Comparison of ENCODE assay signal across 15 cellular contexts in the genomic region with DNA sequence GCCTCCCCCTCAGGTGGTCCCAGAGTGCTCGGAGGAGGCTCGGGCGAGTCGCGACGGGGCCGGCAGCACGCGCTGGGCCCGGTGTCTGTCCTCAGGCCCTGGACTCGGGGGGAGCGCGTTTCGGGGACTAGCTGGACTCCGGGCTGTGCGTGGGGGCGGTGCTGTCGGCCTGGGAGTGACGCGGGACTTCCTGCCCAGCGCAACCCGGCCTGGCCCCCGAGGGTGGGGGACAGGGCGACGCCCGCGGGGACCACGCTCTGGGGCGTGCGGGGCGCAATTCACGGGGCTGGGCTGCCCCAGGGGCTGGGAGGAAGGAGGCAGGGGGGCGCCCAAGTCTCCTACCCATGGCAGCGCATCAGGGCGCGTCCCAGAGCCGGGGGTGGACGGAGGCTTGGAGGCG. TPM values are rescaled to one million over a fixed set of nuclear protein-coding genes. Genes with fewer than 3 reads are reported as not detected.
A peak's percentile ranks its signal among the peaks of the same experiment; 100 is the strongest.
DNase-seq lines count a peak whose midpoint lies in the region; ATAC-seq and TF ChIP-seq lines count a peak whose summit lies in the region.
"Had no signal": no experiment of that assay in that cellular context is flagged by ENCODE, and none has a peak within 500 bp of the region (broad histone marks: within the 10 kb centered on the region; RNA-seq: fewer than 3 reads in every experiment).

No MANE protein-coding gene starts in this region.

- ATAC-seq in naive B cell (ENCODE audit: low read depth in 2 of 2): peak; percentile 1 to 10
- no peak for ATAC-seq in HG02840 (IDR thresholded peaks at IDR 0.05; ENCODE audit: low FRiP score, unreplicated experiment)
- ATAC-seq in HG02884 (IDR thresholded peaks at IDR 0.05; ENCODE audit: unreplicated experiment): no peak
- ATAC-seq: Panc1 had no signal

- TF ChIP-seq CTCF in CD14-positive monocyte (IDR thresholded peaks at IDR 0.05): no peak

- H3K4me3 Mint-ChIP-seq in CD14-positive monocyte (peak overlapping the region; percentile 76 to 86), naive B cell (peak overlapping the region; percentile 56 to 83 (median 79))

- H3K36me3 Mint-ChIP-seq in CD14-positive monocyte (peaks cover 9 to 20% of the 10 kb centered on the region in 2 donors), naive B cell (no peaks in the 10 kb centered on the region)

- TF ChIP-seq POLR2A in erythroblast (IDR thresholded peaks at IDR 0.05; ENCODE audit: low read length): no peak

- H3K27me3 Mint-ChIP-seq in CD14-positive monocyte (ENCODE audit: low read depth in 3 of 3): peaks cover 40 to 75% (median 55%) of the 10 kb centered on the region in 3 donors
- peaks cover 12 to 47% (median 21%) of the 10 kb centered on the region in 3 donors for H3K27me3 Mint-ChIP-seq in naive B cell

- in situ Hi-C loops in G401 (cut with HindIII; ENCODE audit: low sequenced_read_pairs): no loop called here

- no peaks in the 10 kb centered on the region for H3K9me3 ChIP-seq in HUES6 (ENCODE audit: control insufficient read depth, insufficient read depth, low read depth, low read length)

- no peak overlapping the region for H3K27ac ChIP-seq in HUES6 (ENCODE audit: low read depth, low read length)
- H3K27ac ChIP-seq: brain microvascular endothelial cell, epithelial cell of prostate, GM23248, KMS-11 had no signal

- peaks cover 24% of the 10 kb centered on the region for H3K4me1 Mint-ChIP-seq in CD14-positive monocyte
- peaks cover 15 to 40% (median 20%) of the 10 kb centered on the region in 3 donors for H3K4me1 Mint-ChIP-seq in naive B cell

- peak overlapping the region; percentile 74 for H3K4me3 ChIP-seq in HUES6 (ENCODE audit: low read depth, low read length)
- H3K4me3 ChIP-seq: GM23248 had no signal

- peaks cover 41% of the 10 kb centered on the region for H3K4me1 ChIP-seq in HUES6 (ENCODE audit: control insufficient read depth, insufficient read depth, low read length)

- H3K36me3 ChIP-seq in HUES6 (ENCODE audit: control insufficient read depth, insufficient read depth, low read length): no peaks in the 10 kb centered on the region
- H3K36me3 ChIP-seq: brain microvascular endothelial cell had no signal

- H3K9me3 Mint-ChIP-seq in CD14-positive monocyte (peaks cover 2 to 17% (median 12%) of the 10 kb centered on the region in 7 donors), naive B cell (no peaks in the 10 kb centered on the region)

- DNase-seq in CD14-positive monocyte (ENCODE audit: low spot score) (peak; percentile 75), erythroblast (lab: John Stamatoyannopoulos, UW) (peak; percentile 22 to 30), naive B cell (no peak), NCI-H1092 (lab: John Stamatoyannopoulos, UW) (no peak), G401 (ENCODE audit: low spot score) (no peak)
- DNase-seq: activated CD8-positive, alpha-beta memory T cell treated with anti-CD3 and anti-CD28 coated beads, Interleukin-2, amount 50 U/mL, for 48 hours; brain microvascular endothelial cell; GM23248; T1000 had no signal

- H3K9ac ChIP-seq in HUES6 (ENCODE audit: low read length): peak overlapping the region; percentile 35
- H3K9ac ChIP-seq: GM23248, KMS-11 had no signal

- intact Hi-C loops in CD14-positive monocyte (cut with micrococcal nuclease): loop anchor here in 1 of 2 donors (10.0 kb wide), 1 partner anchor 90 kb away; no protein-coding TSS in a partner anchor

- H3K27ac Mint-ChIP-seq in CD14-positive monocyte: peak overlapping the region; percentile 89 to 97 (median 96)
- H3K27ac Mint-ChIP-seq in naive B cell: peak overlapping the region in 2 of 6 donors; percentile 34 to 74

- H3K27me3 ChIP-seq in HUES6 (ENCODE audit: control insufficient read depth, insufficient read depth, low read length): peaks cover 90% of the 10 kb centered on the region

RNA-seq across cellular contexts. Expression of gene VENTX, which starts 2.4 kb away (rescaled TPM):
- polyA plus RNA-seq in CD14-positive monocyte (1 to 10 TPM; 1.4 to 1.6 TPM), naive B cell (ENCODE audit: low read depth in 6 of 6) (under 1 TPM in 5 of 6 donors, not detected in 1; 0.12 to 0.23 (median 0.16) TPM)
- 0.12 TPM in 1 of 2 replicates, not detected in the other for total RNA-seq in G401 (2014; rRNA removed; shearing (Covaris generic))
- total RNA-seq: GM23248 had no signal
- polyA plus RNA-seq: GM23248 had no signal

RNA-seq across cellular contexts. Expression of gene UTF1, which starts 5.2 kb away (rescaled TPM):
- polyA plus RNA-seq in CD14-positive monocyte (under 1 TPM; 0.14 to 0.48 TPM), naive B cell (ENCODE audit: low read depth in 6 of 6) (under 1 TPM in 5 of 6 donors, not detected in 1; 0.23 to 0.61 (median 0.27) TPM)
- not detected in 2 replicates for total RNA-seq in G401 (2014; rRNA removed; shearing (Covaris generic))
- total RNA-seq: GM23248 had no signal
- polyA plus RNA-seq: GM23248 had no signal

RNA-seq across cellular contexts. Expression of gene ADAM8, which starts 41.4 kb away (rescaled TPM):
- polyA plus RNA-seq in CD14-positive monocyte (10 to 100 TPM; 32.7 to 72.8 TPM), naive B cell (ENCODE audit: low read depth in 6 of 6) (10 to 100 TPM; 30.0 to 56.1 (median 34.6) TPM)
- 0.68 and 12.7 TPM in 2 replicates for total RNA-seq in G401 (2014; rRNA removed; shearing (Covaris generic))
- polyA plus RNA-seq: GM23248 had no signal

Comparison
In these comparisons a context has a peak if more than half of its experiments do, and no peak if none do; other contexts are left out.
1. DNase-seq: peak in CD14-positive monocyte (single experiment) and erythroblast (2 of 2); none in naive B cell (single experiment), NCI-H1092 (single experiment) and G401 (single experiment).
2. ATAC-seq: peak in naive B cell (2 of 2); none in HG02840 (single experiment) and HG02884 (single experiment).